Comparison of ENCODE assay signal across 22 cellular contexts in genomic region chr11:78346799-78347198, GRCh38.
"Had no signal": no experiment of that assay in that cellular context is flagged by ENCODE, and none has a peak within 500 bp of the region (broad histone marks: within the 10 kb centered on the region; RNA-seq: fewer than 3 reads in every experiment).

No MANE protein-coding gene starts in this region.

- H3K4me3 Mint-ChIP-seq: activated CD4-positive, alpha-beta T cell treated with anti-CD3 and anti-CD28 coated beads, Interleukin-2, amount 10 ng/mL, durations not matched to agents 24 days and 14 days; activated CD8-positive, alpha-beta T cell treated with anti-CD3 and anti-CD28 coated beads for 36 hours; activated naive CD4-positive, alpha-beta T cell treated with anti-CD3 and anti-CD28 coated beads, Interleukin-2, amount 10 ng/mL, durations not matched to agents 7 days and 5 days; activated naive CD8-positive, alpha-beta T cell treated with anti-CD3 and anti-CD28 coated beads, Interleukin-2, amount 50 U/mL, for 24 hours; activated T-cell treated with anti-CD3 and anti-CD28 coated beads, Interleukin-2, amount 50 U/mL, for 24 hours; immature natural killer cell; natural killer cell; stimulated activated memory B cell treated with anti-CD40 and anti-IgM and Interleukin-4, amounts not matched to agents 10 μg/mL and 1 μg/mL and 100 μg/mL, for 72 hours had no signal

- DNase-seq: activated CD4-positive, alpha-beta T cell treated with anti-CD3 and anti-CD28 coated beads, Interleukin-2, amount 10 ng/mL, durations not matched to agents 24 days and 14 days; activated CD8-positive, alpha-beta T cell treated with anti-CD3 and anti-CD28 coated beads for 36 hours; activated effector memory CD4-positive, alpha-beta T cell treated with Interleukin-2 at 50 U/mL for 16 hours; activated naive CD4-positive, alpha-beta T cell treated with anti-CD3 and anti-CD28 coated beads, Interleukin-2, amount 10 ng/mL, durations not matched to agents 7 days and 5 days; activated naive CD8-positive, alpha-beta T cell treated with anti-CD3 and anti-CD28 coated beads, Interleukin-2, amount 50 U/mL, for 24 hours; activated T-cell treated with anti-CD3 and anti-CD28 coated beads, Interleukin-2, amount 50 U/mL, for 24 hours; anterior cingulate cortex; brain microvascular endothelial cell; effector CD4-positive, alpha-beta T cell; immature natural killer cell; kidney glomerular epithelial cell; mesendoderm; natural killer cell; right lobe of liver; stimulated activated CD4-positive, alpha-beta T cell treated with anti-CD3 and anti-CD28 coated beads, Interleukin-4, amount 100 ng/mL, for 24 hours; thyroid gland had no signal

- H3K36me3 Mint-ChIP-seq: immature natural killer cell, natural killer cell had no signal

- H3K36me3 ChIP-seq: brain microvascular endothelial cell, neutrophil, right lobe of liver, thyroid gland had no signal

- H3K27me3 ChIP-seq: brain microvascular endothelial cell, neutrophil, right lobe of liver, thyroid gland had no signal

- H3K4me1 ChIP-seq: parathyroid adenoma had no signal

- H3K27me3 Mint-ChIP-seq: activated CD4-positive, alpha-beta T cell treated with anti-CD3 and anti-CD28 coated beads, Interleukin-2, amount 10 ng/mL, durations not matched to agents 24 days and 14 days; activated naive CD4-positive, alpha-beta T cell treated with anti-CD3 and anti-CD28 coated beads, Interleukin-2, amount 10 ng/mL, durations not matched to agents 7 days and 5 days; stimulated activated memory B cell treated with anti-CD40 and anti-IgM and Interleukin-4, amounts not matched to agents 10 μg/mL and 1 μg/mL and 100 μg/mL, for 72 hours had no signal

- H3K9me3 ChIP-seq: neutrophil, right lobe of liver, thyroid gland had no signal

- H3K9me3 Mint-ChIP-seq: activated CD8-positive, alpha-beta T cell treated with anti-CD3 and anti-CD28 coated beads for 36 hours; activated naive CD8-positive, alpha-beta T cell treated with anti-CD3 and anti-CD28 coated beads, Interleukin-2, amount 50 U/mL, for 24 hours; activated T-cell treated with anti-CD3 and anti-CD28 coated beads, Interleukin-2, amount 50 U/mL, for 24 hours; natural killer cell; stimulated activated memory B cell treated with anti-CD40 and anti-IgM and Interleukin-4, amounts not matched to agents 10 μg/mL and 1 μg/mL and 100 μg/mL, for 72 hours had no signal

- H3K27ac ChIP-seq: brain microvascular endothelial cell, coronary artery, neutrophil, parathyroid adenoma, right lobe of liver, thyroid gland had no signal

- H3K4me3 ChIP-seq: coronary artery, right lobe of liver, smooth muscle cell, thyroid gland had no signal

- H3K27ac Mint-ChIP-seq: activated CD4-positive, alpha-beta T cell treated with anti-CD3 and anti-CD28 coated beads, Interleukin-2, amount 10 ng/mL, durations not matched to agents 24 days and 14 days; activated CD8-positive, alpha-beta T cell treated with anti-CD3 and anti-CD28 coated beads for 36 hours; activated naive CD4-positive, alpha-beta T cell treated with anti-CD3 and anti-CD28 coated beads, Interleukin-2, amount 10 ng/mL, durations not matched to agents 7 days and 5 days; activated naive CD8-positive, alpha-beta T cell treated with anti-CD3 and anti-CD28 coated beads, Interleukin-2, amount 50 U/mL, for 24 hours; activated T-cell treated with anti-CD3 and anti-CD28 coated beads, Interleukin-2, amount 50 U/mL, for 24 hours; immature natural killer cell; natural killer cell; stimulated activated memory B cell treated with anti-CD40 and anti-IgM and Interleukin-4, amounts not matched to agents 10 μg/mL and 1 μg/mL and 100 μg/mL, for 72 hours had no signal

- ATAC-seq: activated CD8-positive, alpha-beta T cell treated with anti-CD3 and anti-CD28 coated beads for 36 hours; activated naive CD8-positive, alpha-beta T cell treated with anti-CD3 and anti-CD28 coated beads, Interleukin-2, amount 50 U/mL, for 24 hours; esophagus mucosa; natural killer cell; right lobe of liver; stimulated activated memory B cell treated with anti-CD40 and anti-IgM and Interleukin-4, amounts not matched to agents 10 μg/mL and 1 μg/mL and 100 μg/mL, for 72 hours had no signal
